15 cellular contexts compared by ENCODE assay signal in genomic region chr9:124723352-124723751, GRCh38. TPM values are rescaled to one million over a fixed set of nuclear protein-coding genes. Genes with fewer than 3 reads are reported as not detected.
DNase-seq lines count a peak whose midpoint lies in the region; ATAC-seq and TF ChIP-seq lines count a peak whose summit lies in the region.
"Had no signal": no experiment of that assay in that cellular context is flagged by ENCODE, and none has a peak within 500 bp of the region (broad histone marks: within the 10 kb centered on the region; RNA-seq: fewer than 3 reads in every experiment).

No MANE protein-coding gene starts in this region.

- no peak for TF ChIP-seq CTCF in mucosa of descending colon (IDR thresholded peaks at IDR 0.05)

- DNase-seq in NCI-H2171 treated with DMSO at 0.1 percent for 48 hours (lab: John Stamatoyannopoulos, UW), result peak; percentile 63
- no peak for DNase-seq in NCI-H2171 (lab: John Stamatoyannopoulos, UW)
- DNase-seq in NCI-H524 treated with DMSO at 0.1 percent for 48 hours (lab: John Stamatoyannopoulos, UW), result peak; percentile 80
- no peak for DNase-seq in mucosa of descending colon
- no peak for DNase-seq in stimulated activated CD4-positive, alpha-beta T cell treated with anti-CD3 and anti-CD28 coated beads, Interleukin-15, amount 100 ng/mL, for 24 hours
- DNase-seq: ACHN; CD4-positive, CD25-positive, alpha-beta regulatory T cell; DMS153; DND-41; GDM1; GM23248 had no signal

- no peak overlapping the region for H3K4me3 ChIP-seq in mucosa of descending colon
- H3K4me3 ChIP-seq: BLaER1 treated with 17β-estradiol and CSF1 and Interleukin-3, amounts not matched to agents 10 nM and 100 nM; GM23248 had no signal

- intact Hi-C loops in mucosa of descending colon (cut with DNase I, micrococcal nuclease), result no loop called here

- no peak for TF ChIP-seq POLR2A in GM18505 (IDR thresholded peaks at IDR 0.05; ENCODE audit: borderline replicate concordance, extremely low read depth, insufficient read depth, insufficient read length)

- no peaks in the 10 kb centered on the region for H3K9me3 ChIP-seq in mucosa of descending colon
- H3K9me3 ChIP-seq: BLaER1 treated with 17β-estradiol and CSF1 and Interleukin-3, amounts not matched to agents 10 nM and 100 nM had no signal

- ATAC-seq in mucosa of descending colon, result peak; percentile 77
- no peak for ATAC-seq in GM18870 (IDR thresholded peaks at IDR 0.05; ENCODE audit: unreplicated experiment)
- ATAC-seq in GM18505 (IDR thresholded peaks at IDR 0.05; ENCODE audit: unreplicated experiment), result no peak
- ATAC-seq: HCT116 had no signal

- peaks cover 26% of the 10 kb centered on the region for H3K4me1 ChIP-seq in mucosa of descending colon (ENCODE audit: low read depth)
- H3K4me1 ChIP-seq: BLaER1 treated with 17β-estradiol and CSF1 and Interleukin-3, amounts not matched to agents 10 nM and 100 nM had no signal

- no peaks in the 10 kb centered on the region for H3K36me3 ChIP-seq in mucosa of descending colon (ENCODE audit: low read depth)
- H3K36me3 ChIP-seq: BLaER1 treated with 17β-estradiol and CSF1 and Interleukin-3, amounts not matched to agents 10 nM and 100 nM had no signal

RNA-seq across cellular contexts. Expression of gene NR6A1, which starts 47.8 kb away (rescaled TPM):
- total RNA-seq in mucosa of descending colon, result 1 to 10 TPM; 5.6 to 8.4 (median 7.0) TPM
- total RNA-seq: GM23248 had no signal

RNA-seq across cellular contexts. Expression of gene OLFML2A, which starts 53.6 kb away (rescaled TPM):
- 10 to 100 TPM in 1 of 3 donors, 1 to 10 TPM in 2; 2.8 to 48.3 (median 4.7) TPM for total RNA-seq in mucosa of descending colon
- total RNA-seq: CD4-positive, CD25-positive, alpha-beta regulatory T cell had no signal

Comparison
In these comparisons a context has a peak if more than half of its experiments do, and no peak if none do; other contexts are left out.
1. DNase-seq: peak in NCI-H2171 treated with DMSO at 0.1 percent for 48 hours (single experiment) and NCI-H524 treated with DMSO at 0.1 percent for 48 hours (single experiment); none in NCI-H2171 (single experiment), mucosa of descending colon (0 of 3) and stimulated activated CD4-positive, alpha-beta T cell treated with anti-CD3 and anti-CD28 coated beads, Interleukin-15, amount 100 ng/mL, for 24 hours (single experiment).